ENCODE assay signal across 9 cellular contexts in genomic region chr10:114810926-114811325, GRCh38.
DNase-seq lines count a peak whose midpoint lies in the region; ATAC-seq and TF ChIP-seq lines count a peak whose summit lies in the region.
"Had no signal": no experiment of that assay in that cellular context is flagged by ENCODE, and none has a peak within 500 bp of the region (broad histone marks: within the 10 kb centered on the region; RNA-seq: fewer than 3 reads in every experiment).

No MANE protein-coding gene starts in this region.

- H3K4me1 Mint-ChIP-seq in T-helper 1 cell treated with Interleukin-12 subunit alpha and Interleukin-12 subunit beta and Interleukin-4 antibody, amounts not matched to agents 30 μg/mL and 1 μg/mL, for 36 hours (ENCODE audit: low read depth), result peaks cover 20% of the 10 kb centered on the region

- H3K36me3 Mint-ChIP-seq in T-helper 1 cell treated with Interleukin-12 subunit alpha and Interleukin-12 subunit beta and Interleukin-4 antibody, amounts not matched to agents 30 μg/mL and 1 μg/mL, for 36 hours (ENCODE audit: low read depth), result peaks cover 1% of the 10 kb centered on the region

- no peak for DNase-seq in 8988T
- no peak for DNase-seq in GM03348 (ENCODE audit: low spot score)
- DNase-seq in NAMALWA (ENCODE audit: low spot score), result no peak
- DNase-seq in NCI-H2196 (lab: John Stamatoyannopoulos, UW; ENCODE audit: unreplicated experiment), result no peak
- DNase-seq: left colon had no signal

- H3K27me3 Mint-ChIP-seq in T-helper 1 cell treated with Interleukin-12 subunit alpha and Interleukin-12 subunit beta and Interleukin-4 antibody, amounts not matched to agents 30 μg/mL and 1 μg/mL, for 36 hours (ENCODE audit: low read depth), result peaks cover 4% of the 10 kb centered on the region

- H3K9me3 Mint-ChIP-seq in T-helper 1 cell treated with Interleukin-12 subunit alpha and Interleukin-12 subunit beta and Interleukin-4 antibody, amounts not matched to agents 30 μg/mL and 1 μg/mL, for 36 hours, result peaks cover 5% of the 10 kb centered on the region

- peak overlapping the region; percentile 16 for H3K4me3 Mint-ChIP-seq in T-helper 1 cell treated with Interleukin-12 subunit alpha and Interleukin-12 subunit beta and Interleukin-4 antibody, amounts not matched to agents 30 μg/mL and 1 μg/mL, for 36 hours

- H3K27ac Mint-ChIP-seq in T-helper 1 cell treated with Interleukin-12 subunit alpha and Interleukin-12 subunit beta and Interleukin-4 antibody, amounts not matched to agents 30 μg/mL and 1 μg/mL, for 36 hours, result peak overlapping the region; percentile 80

- TF ChIP-seq POLR2A in GM18505 (IDR thresholded peaks at IDR 0.05; ENCODE audit: borderline replicate concordance, extremely low read depth, insufficient read depth, insufficient read length), result no peak

- ATAC-seq in GM18505 (IDR thresholded peaks at IDR 0.05; ENCODE audit: unreplicated experiment) (peak; percentile 99), GM19452 (IDR thresholded peaks at IDR 0.05; ENCODE audit: unreplicated experiment) (peak; percentile 100), HG02981 (IDR thresholded peaks at IDR 0.05; ENCODE audit: unreplicated experiment) (peak; percentile 100)
- ATAC-seq: left colon had no signal
